8 cellular contexts compared by ENCODE assay signal in genomic region chr3:9396632-9397330, GRCh38. TPM values are rescaled to one million over a fixed set of nuclear protein-coding genes. Genes with fewer than 3 reads are reported as not detected.
DNase-seq lines count a peak whose midpoint lies in the region; ATAC-seq and TF ChIP-seq lines count a peak whose summit lies in the region.

No MANE protein-coding gene starts in this region.

- no peaks in the 10 kb centered on the region for H3K27me3 Mint-ChIP-seq in activated naive CD8-positive, alpha-beta T cell treated with anti-CD3 and anti-CD28 coated beads, Interleukin-2, amount 10 ng/mL, durations not matched to agents 7 days and 5 days

- DNase-seq in GM10266 (ENCODE audit: extremely low spot score) (peak; percentile 92), NCI-H1105 treated with DMSO at 0.1 percent for 48 hours (lab: John Stamatoyannopoulos, UW) (peak; percentile 92), SKM-1 treated with dmso at 0.1 percent for 144 hours (lab: John Stamatoyannopoulos, UW; ENCODE audit: unreplicated experiment) (peak; percentile 96), head of caudate nucleus (peak; percentile 94 to 99 (median 97)), osteoblast (ENCODE audit: insufficient read length, low spot score, missing footprints) (peak; percentile 99), thoracic aorta (ENCODE audit: low spot score) (peak; percentile 91)
- peak; percentile 100 for DNase-seq in activated naive CD8-positive, alpha-beta T cell treated with anti-CD3 and anti-CD28 coated beads, Interleukin-2, amount 10 ng/mL, durations not matched to agents 7 days and 5 days

- H3K4me3 ChIP-seq in osteoblast (ENCODE audit: insufficient read depth, low read length) (peak overlapping the region; percentile 88), thoracic aorta (peak overlapping the region; percentile 82)

- H3K4me2 ChIP-seq in osteoblast (ENCODE audit: insufficient read depth, low read length): peak overlapping the region; percentile 98

- peaks cover 32% of the 10 kb centered on the region for H3K36me3 Mint-ChIP-seq in activated naive CD8-positive, alpha-beta T cell treated with anti-CD3 and anti-CD28 coated beads, Interleukin-2, amount 10 ng/mL, durations not matched to agents 7 days and 5 days

- H3K4me3 Mint-ChIP-seq in activated naive CD8-positive, alpha-beta T cell treated with anti-CD3 and anti-CD28 coated beads, Interleukin-2, amount 10 ng/mL, durations not matched to agents 7 days and 5 days: peak overlapping the region; percentile 97

- H3K4me1 Mint-ChIP-seq in activated naive CD8-positive, alpha-beta T cell treated with anti-CD3 and anti-CD28 coated beads, Interleukin-2, amount 10 ng/mL, durations not matched to agents 7 days and 5 days: peaks cover 48% of the 10 kb centered on the region

- H3K79me2 ChIP-seq in osteoblast (ENCODE audit: insufficient read depth, low read length): peaks cover 87% of the 10 kb centered on the region

- no peak overlapping the region for H2AFZ ChIP-seq in osteoblast (ENCODE audit: low read length)

- H3K27ac ChIP-seq in osteoblast (ENCODE audit: low read depth, low read length) (peak overlapping the region; percentile 95), thoracic aorta (peak overlapping the region; percentile 85 to 99)

- peak; percentile 69 for ATAC-seq in HG02678 (IDR thresholded peaks at IDR 0.05; ENCODE audit: unreplicated experiment)
- peak; percentile 75 for ATAC-seq in activated naive CD8-positive, alpha-beta T cell treated with anti-CD3 and anti-CD28 coated beads, Interleukin-2, amount 10 ng/mL, durations not matched to agents 7 days and 5 days (ENCODE audit: low read depth)
- peak; percentile 85 for ATAC-seq in thoracic aorta (ENCODE audit: insufficient number of reproducible peaks, low FRiP score, low read depth)

- H3K9me3 ChIP-seq in osteoblast (ENCODE audit: low read depth, low read length): no peaks in the 10 kb centered on the region
- H3K9me3 ChIP-seq in thoracic aorta: no peaks in the 10 kb centered on the region

- peak overlapping the region; percentile 98 for H3K27ac Mint-ChIP-seq in activated naive CD8-positive, alpha-beta T cell treated with anti-CD3 and anti-CD28 coated beads, Interleukin-2, amount 10 ng/mL, durations not matched to agents 7 days and 5 days

- peaks cover 43% of the 10 kb centered on the region for H3K4me1 ChIP-seq in osteoblast (ENCODE audit: insufficient read depth, low read length)
- peaks cover 34 to 52% of the 10 kb centered on the region in 2 donors for H3K4me1 ChIP-seq in thoracic aorta (ENCODE audit: control insufficient read depth in 1 of 2, low read depth in 2 of 2)

- H3K9me3 Mint-ChIP-seq in activated naive CD8-positive, alpha-beta T cell treated with anti-CD3 and anti-CD28 coated beads, Interleukin-2, amount 10 ng/mL, durations not matched to agents 7 days and 5 days: no peaks in the 10 kb centered on the region

- H3K36me3 ChIP-seq in osteoblast (ENCODE audit: insufficient read depth, low read length) (peaks cover 37% of the 10 kb centered on the region), thoracic aorta (peaks cover 4% of the 10 kb centered on the region)

- POLR2A ChIA-PET in activated naive CD8-positive, alpha-beta T cell treated with anti-CD3 and anti-CD28 coated beads, Interleukin-2, amount 10 ng/mL, durations not matched to agents 7 days and 5 days (lab: Charles Lee): interaction anchor here (0.6 to 5.8 kb wide), 25 partner anchors 8 to 852 kb away, joined by 3 to 98 read pairs (median 4); partner anchors contain the start of genes ARPC4, MTMR14, OGG1 and SRGAP3

- peaks cover 73% of the 10 kb centered on the region for H4K20me1 ChIP-seq in osteoblast (ENCODE audit: insufficient read depth, low read length)

- intact Hi-C loops in head of caudate nucleus (cut with DNase I): loop anchor here (2.0 kb wide), 2 partner anchors 26 to 34 kb away; partner anchors contain the start of gene THUMPD3

- no peak for TF ChIP-seq CTCF in GM10266 (IDR thresholded peaks at IDR 0.05; ENCODE audit: control insufficient read depth, insufficient read depth, low read depth, missing control alignments)
- no peak for TF ChIP-seq CTCF in osteoblast (IDR thresholded peaks at IDR 0.05; ENCODE audit: extremely low read depth, low read depth, low read length)
- no peak for TF ChIP-seq CTCF in thoracic aorta (IDR thresholded peaks at IDR 0.05)

- H3K27me3 ChIP-seq in osteoblast (ENCODE audit: insufficient read depth, low read length) (no peaks in the 10 kb centered on the region), thoracic aorta (replicated peaks; ENCODE audit: insufficient read depth) (no peaks in the 10 kb centered on the region)

RNA-seq across cellular contexts. Expression of gene SETD5, which starts 0.6 kb away (rescaled TPM):
- 100 to 1,000 TPM; 146 to 149 TPM for total RNA-seq in activated naive CD8-positive, alpha-beta T cell treated with anti-CD3 and anti-CD28 coated beads, Interleukin-2, amount 10 ng/mL, durations not matched to agents 7 days and 5 days
- total RNA-seq in osteoblast (103 and 106 TPM in 2 replicates), thoracic aorta (100 to 1,000 TPM; 102 to 131 TPM)

RNA-seq across cellular contexts. Expression of gene THUMPD3, which starts 33.9 kb away (rescaled TPM):
- 10 to 100 TPM; 46.6 to 49.9 TPM for total RNA-seq in activated naive CD8-positive, alpha-beta T cell treated with anti-CD3 and anti-CD28 coated beads, Interleukin-2, amount 10 ng/mL, durations not matched to agents 7 days and 5 days
- 42.1 and 42.7 TPM in 2 replicates for total RNA-seq in osteoblast
- 10 to 100 TPM; 11.9 to 31.9 TPM for total RNA-seq in thoracic aorta

Comparison
In these comparisons a context has a peak if more than half of its experiments do, and no peak if none do; other contexts are left out.
1. Peak in every context shown above with its lines: DNase-seq, ATAC-seq, H3K4me3 ChIP-seq and H3K27ac ChIP-seq.